20 cellular contexts compared by ENCODE assay signal in genomic region chr2:220243571-220243970, GRCh38.
DNase-seq lines count a peak whose midpoint lies in the region; ATAC-seq and TF ChIP-seq lines count a peak whose summit lies in the region.
"Had no signal": no experiment of that assay in that cellular context is flagged by ENCODE, and none has a peak within 500 bp of the region (broad histone marks: within the 10 kb centered on the region; RNA-seq: fewer than 3 reads in every experiment).

No MANE protein-coding gene starts in this region.

- H4K20me1 ChIP-seq in BLaER1 treated with 17β-estradiol and CSF1 and Interleukin-3, amounts not matched to agents 10 nM and 100 nM = no peaks in the 10 kb centered on the region
- no peaks in the 10 kb centered on the region for H4K20me1 ChIP-seq in SK-N-SH (ENCODE audit: insufficient read depth)

- H2AFZ ChIP-seq in SK-N-SH (ENCODE audit: low read depth) = no peak overlapping the region

- no peak for TF ChIP-seq EP300 in SK-N-SH (IDR thresholded peaks at IDR 0.05; ENCODE audit: borderline replicate concordance in 1 of 2, low read depth in 1 of 2, low read length in 1 of 2)

- no peak overlapping the region for H3K4me3 ChIP-seq in BLaER1 treated with 17β-estradiol and CSF1 and Interleukin-3, amounts not matched to agents 10 nM and 100 nM
- no peak overlapping the region for H3K4me3 ChIP-seq in SK-N-SH (ENCODE audit: low read depth in 2 of 2, low read length in 1 of 2)
- H3K4me3 ChIP-seq: GM12878, MG63 had no signal

- H3K4me1 ChIP-seq in BLaER1 treated with 17β-estradiol and CSF1 and Interleukin-3, amounts not matched to agents 10 nM and 100 nM = peaks cover 0 to 12% (median 4%) of the 10 kb centered on the region in 10 experiments; a peak in 9 of 20 replicates
- H3K4me1 ChIP-seq in SK-N-SH (ENCODE audit: control insufficient read depth in 1 of 2, insufficient read depth in 2 of 2, low read depth in 1 of 2, low read length in 1 of 2) = peaks cover 0 to 5% of the 10 kb centered on the region in 2 experiments; a peak in 1 of 4 replicates

- peak; percentile 16 for DNase-seq in M059J (ENCODE audit: low read depth)
- peak; percentile 3 for DNase-seq in amniotic epithelial cell (ENCODE audit: low read depth)
- DNase-seq in fibroblast of peridontal ligament (ENCODE audit: extremely low read depth) = peak; percentile 36
- DNase-seq in AML-193 (lab: John Stamatoyannopoulos, UW) = no peak
- DNase-seq in OCI-M2 (lab: John Stamatoyannopoulos, UW; ENCODE audit: unreplicated experiment) = no peak
- DNase-seq in SK-N-SH = no peak
- DNase-seq: CD8-positive, alpha-beta T cell; DND-41; KBM-7; MG63; NCI-H2029; NCI-H446 treated with DMSO at 0.1 percent for 48 hours; NCI-H526; NCI-H82; SHP77 had no signal

- peaks cover 0 to 17% (median 0%) of the 10 kb centered on the region in 11 experiments; a peak in 2 of 22 replicates for H3K27me3 ChIP-seq in BLaER1 treated with 17β-estradiol and CSF1 and Interleukin-3, amounts not matched to agents 10 nM and 100 nM
- no peaks in the 10 kb centered on the region for H3K27me3 ChIP-seq in SK-N-SH (ENCODE audit: insufficient read depth)
- H3K27me3 ChIP-seq: MG63 had no signal

- H3K9me2 ChIP-seq in SK-N-SH = no peaks in the 10 kb centered on the region

- POLR2A ChIA-PET in SK-N-SH (lab: Yijun Ruan, JAX) = no interaction called here

- no peaks in the 10 kb centered on the region for H3K9me3 ChIP-seq in BLaER1 treated with 17β-estradiol and CSF1 and Interleukin-3, amounts not matched to agents 10 nM and 100 nM (replicated peaks in 1 of 11)
- no peaks in the 10 kb centered on the region for H3K9me3 ChIP-seq in SK-N-SH
- H3K9me3 ChIP-seq: MG63 had no signal

- no peaks in the 10 kb centered on the region for H3K79me2 ChIP-seq in SK-N-SH (ENCODE audit: insufficient read depth)

- no peak for TF ChIP-seq RAD21 in SK-N-SH (IDR thresholded peaks at IDR 0.05; ENCODE audit: low read length)

- ATAC-seq in HG02759 (IDR thresholded peaks at IDR 0.05; ENCODE audit: unreplicated experiment) = no peak
- ATAC-seq: CD8-positive, alpha-beta T cell; GM12878 had no signal

- no peak for TF ChIP-seq CTCF in SK-N-SH (IDR thresholded peaks at IDR 0.05)

- no peaks in the 10 kb centered on the region for H3F3A ChIP-seq in SK-N-SH (replicated peaks; ENCODE audit: insufficient read depth)

- no peak overlapping the region for H3K9ac ChIP-seq in BLaER1 treated with 17β-estradiol and CSF1 and Interleukin-3, amounts not matched to agents 10 nM and 100 nM
- H3K9ac ChIP-seq in SK-N-SH = no peak overlapping the region

- H3K27ac ChIP-seq in BLaER1 treated with 17β-estradiol and CSF1 and Interleukin-3, amounts not matched to agents 10 nM and 100 nM = no peak overlapping the region
- no peak overlapping the region for H3K27ac ChIP-seq in SK-N-SH (ENCODE audit: low read depth in 2 of 2, low read length in 1 of 2)
- H3K27ac ChIP-seq: C4-2B, RWPE1 had no signal

- CTCF ChIA-PET in SK-N-SH (lab: Yijun Ruan, JAX) = no interaction called here

- H3K4me2 ChIP-seq in BLaER1 treated with 17β-estradiol and CSF1 and Interleukin-3, amounts not matched to agents 10 nM and 100 nM = peak overlapping the region in 6 of 11 experiments; percentile 1 to 42 (median 24); a peak in 4 of 22 replicates
- H3K4me2 ChIP-seq in SK-N-SH = no peak overlapping the region

- no peaks in the 10 kb centered on the region for H3K36me3 ChIP-seq in BLaER1 treated with 17β-estradiol and CSF1 and Interleukin-3, amounts not matched to agents 10 nM and 100 nM
- no peaks in the 10 kb centered on the region for H3K36me3 ChIP-seq in SK-N-SH (replicated peaks in 1 of 2; ENCODE audit: control insufficient read depth in 1 of 2, insufficient read depth in 2 of 2, low read length in 1 of 2)
- H3K36me3 ChIP-seq: MG63 had no signal

TF ChIP-seq in SK-N-SH, 30 proteins besides CTCF, POLR2A, EP300 and RAD21:
- TF ChIP-seq, protein P1, sequence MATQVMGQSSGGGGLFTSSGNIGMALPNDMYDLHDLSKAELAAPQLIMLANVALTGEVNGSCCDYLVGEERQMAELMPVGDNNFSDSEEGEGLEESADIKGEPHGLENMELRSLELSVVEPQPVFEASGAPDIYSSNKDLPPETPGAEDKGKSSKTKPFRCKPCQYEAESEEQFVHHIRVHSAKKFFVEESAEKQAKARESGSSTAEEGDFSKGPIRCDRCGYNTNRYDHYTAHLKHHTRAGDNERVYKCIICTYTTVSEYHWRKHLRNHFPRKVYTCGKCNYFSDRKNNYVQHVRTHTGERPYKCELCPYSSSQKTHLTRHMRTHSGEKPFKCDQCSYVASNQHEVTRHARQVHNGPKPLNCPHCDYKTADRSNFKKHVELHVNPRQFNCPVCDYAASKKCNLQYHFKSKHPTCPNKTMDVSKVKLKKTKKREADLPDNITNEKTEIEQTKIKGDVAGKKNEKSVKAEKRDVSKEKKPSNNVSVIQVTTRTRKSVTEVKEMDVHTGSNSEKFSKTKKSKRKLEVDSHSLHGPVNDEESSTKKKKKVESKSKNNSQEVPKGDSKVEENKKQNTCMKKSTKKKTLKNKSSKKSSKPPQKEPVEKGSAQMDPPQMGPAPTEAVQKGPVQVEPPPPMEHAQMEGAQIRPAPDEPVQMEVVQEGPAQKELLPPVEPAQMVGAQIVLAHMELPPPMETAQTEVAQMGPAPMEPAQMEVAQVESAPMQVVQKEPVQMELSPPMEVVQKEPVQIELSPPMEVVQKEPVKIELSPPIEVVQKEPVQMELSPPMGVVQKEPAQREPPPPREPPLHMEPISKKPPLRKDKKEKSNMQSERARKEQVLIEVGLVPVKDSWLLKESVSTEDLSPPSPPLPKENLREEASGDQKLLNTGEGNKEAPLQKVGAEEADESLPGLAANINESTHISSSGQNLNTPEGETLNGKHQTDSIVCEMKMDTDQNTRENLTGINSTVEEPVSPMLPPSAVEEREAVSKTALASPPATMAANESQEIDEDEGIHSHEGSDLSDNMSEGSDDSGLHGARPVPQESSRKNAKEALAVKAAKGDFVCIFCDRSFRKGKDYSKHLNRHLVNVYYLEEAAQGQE (IDR thresholded peaks at IDR 0.05; ENCODE audit: low read depth, low read length) = no peak
- TF ChIP-seq ZBTB33 (IDR thresholded peaks at IDR 0.05; ENCODE audit: borderline replicate concordance, low read depth) = no peak
- TF ChIP-seq YY1 (IDR thresholded peaks at IDR 0.05; ENCODE audit: low read depth) = no peak

Comparison
In these comparisons a context has a peak if more than half of its experiments do, and no peak if none do; other contexts are left out.
1. DNase-seq: peak in M059J (single experiment), amniotic epithelial cell (single experiment) and fibroblast of peridontal ligament (single experiment); none in AML-193 (0 of 2), OCI-M2 (single experiment) and SK-N-SH (single experiment).